ENCODE assay signal across 35 cellular contexts in genomic region chr3:165393458-165393857, GRCh38.
"Had no signal": no experiment of that assay in that cellular context is flagged by ENCODE, and none has a peak within 500 bp of the region (broad histone marks: within the 10 kb centered on the region; RNA-seq: fewer than 3 reads in every experiment).

No MANE protein-coding gene starts in this region.

- H3K4me3 ChIP-seq: adrenal gland, body of pancreas, breast epithelium had no signal

- H3K36me3 ChIP-seq: adrenal gland, brain microvascular endothelial cell, breast epithelium had no signal

- H3K4me1 Mint-ChIP-seq: activated B cell treated with CpG ODN at 0.5 μM for 24 hours; activated CD4-positive, alpha-beta T cell treated with anti-CD3 and anti-CD28 coated beads, Interleukin-2, amount 10 ng/mL, durations not matched to agents 24 days and 14 days; activated CD8-positive, alpha-beta memory T cell treated with anti-CD3 and anti-CD28 coated beads, Interleukin-2, amount 10 ng/mL, durations not matched to agents 7 days and 5 days; activated naive CD8-positive, alpha-beta T cell treated with anti-CD3 and anti-CD28 coated beads for 36 hours had no signal

- H3K27ac ChIP-seq: adrenal gland, body of pancreas, brain microvascular endothelial cell, breast epithelium, VCaP had no signal

- H3K9me3 Mint-ChIP-seq: activated CD4-positive, alpha-beta memory T cell treated with anti-CD3 and anti-CD28 coated beads for 36 hours; T-helper 1 cell treated with Interleukin-12 subunit alpha and Interleukin-12 subunit beta and Interleukin-4 antibody, amounts not matched to agents 30 μg/mL and 1 μg/mL, for 36 hours had no signal

- H3K27me3 ChIP-seq: adrenal gland, body of pancreas, brain microvascular endothelial cell, breast epithelium had no signal

- H3K36me3 Mint-ChIP-seq: activated CD4-positive, alpha-beta memory T cell treated with anti-CD3 and anti-CD28 coated beads for 36 hours; activated CD8-positive, alpha-beta memory T cell treated with anti-CD3 and anti-CD28 coated beads, Interleukin-2, amount 10 ng/mL, durations not matched to agents 7 days and 5 days; activated naive CD4-positive, alpha-beta T cell treated with anti-CD3 and anti-CD28 coated beads, Interleukin-2, amount 50 U/mL, for 72 hours; activated naive CD8-positive, alpha-beta T cell treated with anti-CD3 and anti-CD28 coated beads for 36 hours had no signal

- FAIRE-seq: astrocyte, TTC549 had no signal

- H3K4me1 ChIP-seq: adrenal gland, body of pancreas, breast epithelium had no signal

- H3K9me3 ChIP-seq: adrenal gland, body of pancreas, breast epithelium had no signal

- ATAC-seq: activated CD8-positive, alpha-beta memory T cell treated with anti-CD3 and anti-CD28 coated beads, Interleukin-2, amount 10 ng/mL, durations not matched to agents 7 days and 5 days; activated CD8-positive, alpha-beta T cell treated with anti-CD3 and anti-CD28 coated beads for 36 hours; activated naive CD4-positive, alpha-beta T cell treated with anti-CD3 and anti-CD28 coated beads, Interleukin-2, amount 50 U/mL, for 72 hours; body of pancreas had no signal

- DNase-seq: activated B cell treated with CpG ODN at 0.5 μM for 24 hours; activated CD4-positive, alpha-beta memory T cell treated with anti-CD3 and anti-CD28 coated beads for 36 hours; activated CD4-positive, alpha-beta T cell treated with anti-CD3 and anti-CD28 coated beads for 4 hours; activated CD4-positive, alpha-beta T cell treated with anti-CD3 and anti-CD28 coated beads, Interleukin-2, amount 10 ng/mL, durations not matched to agents 24 days and 14 days; activated CD4-positive, alpha-beta T cell treated with anti-CD3 and anti-CD28 coated beads, Interleukin-2, amount 50 U/mL, for 1 hour; activated CD4-positive, alpha-beta T cell treated with anti-CD3 and anti-CD28 coated beads, Interleukin-2, amount 50 U/mL, for 4 hours; activated CD4-positive, CD25-positive, alpha-beta regulatory T cell treated with anti-CD3 and anti-CD28 coated beads, Interleukin-2, amount 50 U/mL, for 72 hours; activated CD8-positive, alpha-beta memory T cell treated with anti-CD3 and anti-CD28 coated beads, Interleukin-2, amount 10 ng/mL, durations not matched to agents 7 days and 5 days; activated CD8-positive, alpha-beta memory T cell treated with anti-CD3 and anti-CD28 coated beads, Interleukin-2, amount 50 U/mL, for 48 hours; activated CD8-positive, alpha-beta T cell treated with anti-CD3 and anti-CD28 coated beads for 36 hours; activated effector memory CD4-positive, alpha-beta T cell treated with anti-CD3 and anti-CD28 coated beads, Interleukin-2, amount 50 U/mL, for 16 hours; activated gamma-delta T cell treated with Interleukin-2 at 50 U/mL for 16 hours; activated naive CD4-positive, alpha-beta T cell; activated naive CD4-positive, alpha-beta T cell treated with anti-CD3 and anti-CD28 coated beads for 36 hours; activated naive CD4-positive, alpha-beta T cell treated with anti-CD3 and anti-CD28 coated beads, Interleukin-2, amount 50 U/mL, for 16 hours; activated naive CD8-positive, alpha-beta T cell treated with anti-CD3 and anti-CD28 coated beads for 36 hours; activated T-cell treated with anti-CD3 and anti-CD28 coated beads, Interleukin-2, amount 50 U/mL, for 24 hours; activated T-cell treated with anti-CD3 and anti-CD28 coated beads, Interleukin-2, amount 50 U/mL, for 48 hours; adrenal gland; amniotic stem cell; aorta; body of pancreas; brain microvascular endothelial cell; central memory CD4-positive, alpha-beta T cell; T-helper 1 cell; T-helper 2 cell; T-helper 9 cell had no signal

- H3K27me3 Mint-ChIP-seq: activated B cell treated with CpG ODN at 0.5 μM for 24 hours; activated CD4-positive, alpha-beta memory T cell treated with anti-CD3 and anti-CD28 coated beads for 36 hours; activated CD4-positive, alpha-beta T cell treated with anti-CD3 and anti-CD28 coated beads, Interleukin-2, amount 10 ng/mL, durations not matched to agents 24 days and 14 days; activated CD8-positive, alpha-beta memory T cell treated with anti-CD3 and anti-CD28 coated beads, Interleukin-2, amount 10 ng/mL, durations not matched to agents 7 days and 5 days; activated CD8-positive, alpha-beta T cell treated with anti-CD3 and anti-CD28 coated beads for 36 hours; activated naive CD8-positive, alpha-beta T cell treated with anti-CD3 and anti-CD28 coated beads for 36 hours; activated T-cell treated with anti-CD3 and anti-CD28 coated beads, Interleukin-2, amount 50 U/mL, for 24 hours had no signal

- H3K27ac Mint-ChIP-seq: activated B cell treated with CpG ODN at 0.5 μM for 24 hours; activated CD4-positive, alpha-beta memory T cell treated with anti-CD3 and anti-CD28 coated beads for 36 hours; activated CD4-positive, alpha-beta T cell treated with anti-CD3 and anti-CD28 coated beads, Interleukin-2, amount 10 ng/mL, durations not matched to agents 24 days and 14 days; activated CD8-positive, alpha-beta memory T cell treated with anti-CD3 and anti-CD28 coated beads, Interleukin-2, amount 10 ng/mL, durations not matched to agents 7 days and 5 days; activated CD8-positive, alpha-beta T cell treated with anti-CD3 and anti-CD28 coated beads for 36 hours; activated naive CD4-positive, alpha-beta T cell treated with anti-CD3 and anti-CD28 coated beads for 36 hours; activated naive CD4-positive, alpha-beta T cell treated with anti-CD3 and anti-CD28 coated beads, Interleukin-2, amount 50 U/mL, for 72 hours; activated naive CD8-positive, alpha-beta T cell treated with anti-CD3 and anti-CD28 coated beads for 36 hours; activated T-cell treated with anti-CD3 and anti-CD28 coated beads, Interleukin-2, amount 50 U/mL, for 24 hours; activated T-helper 2 cell treated with anti-CD3 and anti-CD28 coated beads, Interferon-gamma antibody, Interleukin-2, Interleukin-4, amounts not matched to agents 10 μg/mL and 5 μg/mL and 100 μg/mL, durations not matched to agents 14 hours and 24 hours and 36 hours; T-helper 1 cell treated with Interleukin-12 subunit alpha and Interleukin-12 subunit beta and Interleukin-4 antibody, amounts not matched to agents 30 μg/mL and 1 μg/mL, for 36 hours; T-helper 2 cell treated with Interferon-gamma antibody and Interleukin-4, amounts not matched to agents 5 μg/mL and 100 μg/mL, for 36 hours had no signal

- H3K4me3 Mint-ChIP-seq: activated B cell treated with CpG ODN at 0.5 μM for 24 hours; activated CD4-positive, alpha-beta memory T cell treated with anti-CD3 and anti-CD28 coated beads for 36 hours; activated CD4-positive, alpha-beta T cell treated with anti-CD3 and anti-CD28 coated beads, Interleukin-2, amount 10 ng/mL, durations not matched to agents 24 days and 14 days; activated CD8-positive, alpha-beta memory T cell treated with anti-CD3 and anti-CD28 coated beads, Interleukin-2, amount 10 ng/mL, durations not matched to agents 7 days and 5 days; activated CD8-positive, alpha-beta T cell treated with anti-CD3 and anti-CD28 coated beads for 36 hours; activated naive CD4-positive, alpha-beta T cell treated with anti-CD3 and anti-CD28 coated beads for 36 hours; activated naive CD8-positive, alpha-beta T cell treated with anti-CD3 and anti-CD28 coated beads for 36 hours; activated T-cell treated with anti-CD3 and anti-CD28 coated beads, Interleukin-2, amount 50 U/mL, for 24 hours; T-helper 1 cell treated with Interleukin-12 subunit alpha and Interleukin-12 subunit beta and Interleukin-4 antibody, amounts not matched to agents 30 μg/mL and 1 μg/mL, for 36 hours; T-helper 2 cell treated with Interferon-gamma antibody and Interleukin-4, amounts not matched to agents 5 μg/mL and 100 μg/mL, for 36 hours had no signal
